40 cellular contexts compared by ENCODE assay signal in the genomic region with DNA sequence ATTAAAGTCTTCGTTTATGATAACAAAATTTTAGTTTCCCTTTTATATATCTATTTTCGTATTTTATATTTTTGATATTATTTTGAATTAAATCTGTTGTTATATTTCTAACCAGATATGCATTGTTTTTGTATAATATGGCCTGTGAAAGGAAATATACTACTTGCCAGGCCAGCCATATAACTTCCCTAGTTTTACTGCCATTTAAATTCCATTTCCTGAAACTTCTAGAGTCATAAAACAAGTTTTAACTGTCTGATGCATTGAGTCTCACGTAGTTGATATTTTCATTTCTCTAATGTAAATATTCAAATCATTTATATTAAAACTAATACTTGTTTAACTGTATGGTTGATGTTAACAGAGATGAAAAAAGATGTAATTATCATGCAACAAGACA.
"Had no signal": no experiment of that assay in that cellular context is flagged by ENCODE, and none has a peak within 500 bp of the region (broad histone marks: within the 10 kb centered on the region; RNA-seq: fewer than 3 reads in every experiment).

No MANE protein-coding gene starts in this region.

- ATAC-seq: activated CD8-positive, alpha-beta T cell treated with anti-CD3 and anti-CD28 coated beads for 36 hours; activated naive CD4-positive, alpha-beta T cell treated with anti-CD3 and anti-CD28 coated beads, Interleukin-2, amount 50 U/mL, for 72 hours; activated T-cell treated with anti-CD3 and anti-CD28 coated beads, Interleukin-2, amount 50 U/mL, for 4 hours; activated T-cell treated with anti-CD3 and anti-CD28 coated beads, Interleukin-2, amount 50 U/mL, for 72 hours; activated T-helper 17 cell treated with anti-CD3 and anti-CD28 coated beads, Interleukin-2, amount 50 U/mL, for 72 hours; body of pancreas had no signal

- H3K27me3 Mint-ChIP-seq: activated B cell treated with CpG ODN at 0.5 μM for 24 hours; activated CD4-positive, alpha-beta memory T cell treated with anti-CD3 and anti-CD28 coated beads for 36 hours; activated CD4-positive, alpha-beta T cell treated with anti-CD3 and anti-CD28 coated beads, Interleukin-2, amount 10 ng/mL, durations not matched to agents 24 days and 14 days; activated CD8-positive, alpha-beta T cell treated with anti-CD3 and anti-CD28 coated beads for 36 hours; activated naive CD8-positive, alpha-beta T cell treated with anti-CD3 and anti-CD28 coated beads for 36 hours; activated T-helper 17 cell treated with anti-CD3 and anti-CD28 coated beads, Interleukin-2, amount 50 U/mL, for 72 hours; central memory CD8-positive, alpha-beta T cell had no signal

- H3K4me1 Mint-ChIP-seq: activated B cell treated with CpG ODN at 0.5 μM for 24 hours had no signal

- H3K4me1 ChIP-seq: adrenal gland, body of pancreas had no signal

- H3K9me3 ChIP-seq: adrenal gland, body of pancreas had no signal

- H3K9me3 Mint-ChIP-seq: activated B cell treated with CpG ODN at 0.5 μM for 24 hours; activated CD4-positive, alpha-beta memory T cell treated with anti-CD3 and anti-CD28 coated beads for 36 hours; activated CD4-positive, alpha-beta T cell treated with anti-CD3 and anti-CD28 coated beads, Interleukin-2, amount 10 ng/mL, durations not matched to agents 24 days and 14 days; activated CD8-positive, alpha-beta T cell treated with anti-CD3 and anti-CD28 coated beads for 36 hours; activated naive CD4-positive, alpha-beta T cell treated with anti-CD3 and anti-CD28 coated beads for 36 hours; activated naive CD4-positive, alpha-beta T cell treated with anti-CD3 and anti-CD28 coated beads, Interleukin-2, amount 50 U/mL, for 72 hours; activated naive CD8-positive, alpha-beta T cell treated with anti-CD3 and anti-CD28 coated beads for 36 hours; activated T-cell treated with anti-CD3 and anti-CD28 coated beads, Interleukin-2, amount 50 U/mL, for 4 hours; activated T-cell treated with anti-CD3 and anti-CD28 coated beads, Interleukin-2, amount 50 U/mL, for 72 hours; activated T-helper 1 cell treated with anti-CD3 and anti-CD28 coated beads, Interleukin-12 subunit alpha, Interleukin-12 subunit beta, Interleukin-2, Interleukin-4 antibody, amounts not matched to agents 30 ng/mL and 10 ng/mL and 1 ng/mL, durations not matched to agents 14 hours and 24 hours and 36 hours; activated T-helper 17 cell treated with anti-CD3 and anti-CD28 coated beads, Interleukin-2, amount 50 U/mL, for 72 hours; central memory CD8-positive, alpha-beta T cell; T-helper 1 cell treated with Interleukin-12 subunit alpha and Interleukin-12 subunit beta and Interleukin-4 antibody, amounts not matched to agents 30 μg/mL and 1 μg/mL, for 36 hours; T-helper 2 cell treated with Interferon-gamma antibody and Interleukin-4, amounts not matched to agents 5 μg/mL and 100 μg/mL, for 36 hours had no signal

- H3K4me3 Mint-ChIP-seq: activated B cell treated with CpG ODN at 0.5 μM for 24 hours; activated CD4-positive, alpha-beta memory T cell treated with anti-CD3 and anti-CD28 coated beads for 36 hours; activated CD4-positive, alpha-beta T cell treated with anti-CD3 and anti-CD28 coated beads, Interleukin-2, amount 10 ng/mL, durations not matched to agents 24 days and 14 days; activated CD8-positive, alpha-beta T cell treated with anti-CD3 and anti-CD28 coated beads for 36 hours; activated naive CD4-positive, alpha-beta T cell treated with anti-CD3 and anti-CD28 coated beads for 36 hours; activated naive CD8-positive, alpha-beta T cell treated with anti-CD3 and anti-CD28 coated beads for 36 hours; activated T-cell treated with anti-CD3 and anti-CD28 coated beads, Interleukin-2, amount 50 U/mL, for 4 hours; activated T-cell treated with anti-CD3 and anti-CD28 coated beads, Interleukin-2, amount 50 U/mL, for 72 hours; activated T-helper 1 cell treated with anti-CD3 and anti-CD28 coated beads, Interleukin-12 subunit alpha, Interleukin-12 subunit beta, Interleukin-2, Interleukin-4 antibody, amounts not matched to agents 30 ng/mL and 10 ng/mL and 1 ng/mL, durations not matched to agents 14 hours and 24 hours and 36 hours; activated T-helper 17 cell treated with anti-CD3 and anti-CD28 coated beads, Interleukin-2, amount 50 U/mL, for 72 hours; central memory CD8-positive, alpha-beta T cell; T-helper 1 cell treated with Interleukin-12 subunit alpha and Interleukin-12 subunit beta and Interleukin-4 antibody, amounts not matched to agents 30 μg/mL and 1 μg/mL, for 36 hours; T-helper 2 cell treated with Interferon-gamma antibody and Interleukin-4, amounts not matched to agents 5 μg/mL and 100 μg/mL, for 36 hours had no signal

- H3K27ac ChIP-seq: adrenal gland, body of pancreas, brain microvascular endothelial cell, cardiac muscle cell, VCaP had no signal

- FAIRE-seq: astrocyte, bronchial epithelial cell, TTC549 had no signal

- DNase-seq: activated B cell treated with CpG ODN at 0.5 μM for 24 hours; activated CD4-positive, alpha-beta memory T cell treated with anti-CD3 and anti-CD28 coated beads for 36 hours; activated CD4-positive, alpha-beta T cell treated with anti-CD3 and anti-CD28 coated beads for 4 hours; activated CD4-positive, alpha-beta T cell treated with anti-CD3 and anti-CD28 coated beads, Interleukin-2, amount 10 ng/mL, durations not matched to agents 24 days and 14 days; activated CD4-positive, alpha-beta T cell treated with anti-CD3 and anti-CD28 coated beads, Interleukin-2, amount 50 U/mL, for 1 hour; activated CD4-positive, alpha-beta T cell treated with anti-CD3 and anti-CD28 coated beads, Interleukin-2, amount 50 U/mL, for 4 hours; activated CD4-positive, CD25-positive, alpha-beta regulatory T cell treated with anti-CD3 and anti-CD28 coated beads, Interleukin-2, amount 50 U/mL, for 72 hours; activated CD8-positive, alpha-beta memory T cell treated with anti-CD3 and anti-CD28 coated beads, Interleukin-2, amount 50 U/mL, for 4 hours; activated CD8-positive, alpha-beta T cell treated with anti-CD3 and anti-CD28 coated beads for 36 hours; activated effector memory CD4-positive, alpha-beta T cell treated with anti-CD3 and anti-CD28 coated beads, Interleukin-2, amount 50 U/mL, for 16 hours; activated gamma-delta T cell treated with Interleukin-2 at 50 U/mL for 16 hours; activated naive CD4-positive, alpha-beta T cell; activated naive CD4-positive, alpha-beta T cell treated with anti-CD3 and anti-CD28 coated beads for 36 hours; activated naive CD4-positive, alpha-beta T cell treated with anti-CD3 and anti-CD28 coated beads, Interleukin-2, amount 50 U/mL, for 16 hours; activated naive CD8-positive, alpha-beta T cell treated with anti-CD3 and anti-CD28 coated beads for 36 hours; activated T-cell treated with anti-CD3 and anti-CD28 coated beads for 4 hours; activated T-cell treated with anti-CD3 and anti-CD28 coated beads, Interleukin-2, amount 50 U/mL, for 1 hour; activated T-cell treated with anti-CD3 and anti-CD28 coated beads, Interleukin-2, amount 50 U/mL, for 4 hours; activated T-cell treated with anti-CD3 and anti-CD28 coated beads, Interleukin-2, amount 50 U/mL, for 72 hours; adrenal gland; amniotic stem cell; aorta; body of pancreas; brain microvascular endothelial cell; caudate nucleus; cerebellar nuclear complex; T-helper 1 cell; T-helper 2 cell; T-helper 9 cell had no signal

- H3K27ac Mint-ChIP-seq: activated B cell treated with CpG ODN at 0.5 μM for 24 hours; activated CD4-positive, alpha-beta memory T cell treated with anti-CD3 and anti-CD28 coated beads for 36 hours; activated CD4-positive, alpha-beta T cell treated with anti-CD3 and anti-CD28 coated beads, Interleukin-2, amount 10 ng/mL, durations not matched to agents 24 days and 14 days; activated CD8-positive, alpha-beta T cell treated with anti-CD3 and anti-CD28 coated beads for 36 hours; activated naive CD4-positive, alpha-beta T cell treated with anti-CD3 and anti-CD28 coated beads for 36 hours; activated naive CD4-positive, alpha-beta T cell treated with anti-CD3 and anti-CD28 coated beads, Interleukin-2, amount 50 U/mL, for 72 hours; activated naive CD8-positive, alpha-beta T cell treated with anti-CD3 and anti-CD28 coated beads for 36 hours; activated T-cell treated with anti-CD3 and anti-CD28 coated beads, Interleukin-2, amount 50 U/mL, for 72 hours; activated T-helper 1 cell treated with anti-CD3 and anti-CD28 coated beads, Interleukin-12 subunit alpha, Interleukin-12 subunit beta, Interleukin-2, Interleukin-4 antibody, amounts not matched to agents 30 ng/mL and 10 ng/mL and 1 ng/mL, durations not matched to agents 14 hours and 24 hours and 36 hours; activated T-helper 17 cell treated with anti-CD3 and anti-CD28 coated beads, Interleukin-2, amount 50 U/mL, for 72 hours; T-helper 1 cell treated with Interleukin-12 subunit alpha and Interleukin-12 subunit beta and Interleukin-4 antibody, amounts not matched to agents 30 μg/mL and 1 μg/mL, for 36 hours; T-helper 2 cell treated with Interferon-gamma antibody and Interleukin-4, amounts not matched to agents 5 μg/mL and 100 μg/mL, for 36 hours had no signal

- H3K4me3 ChIP-seq: adrenal gland, body of pancreas, cardiac muscle cell had no signal

- H3K27me3 ChIP-seq: adrenal gland, body of pancreas, brain microvascular endothelial cell, cardiac muscle cell had no signal
